Comparison of ENCODE assay signal across 8 cellular contexts in the genomic region with DNA sequence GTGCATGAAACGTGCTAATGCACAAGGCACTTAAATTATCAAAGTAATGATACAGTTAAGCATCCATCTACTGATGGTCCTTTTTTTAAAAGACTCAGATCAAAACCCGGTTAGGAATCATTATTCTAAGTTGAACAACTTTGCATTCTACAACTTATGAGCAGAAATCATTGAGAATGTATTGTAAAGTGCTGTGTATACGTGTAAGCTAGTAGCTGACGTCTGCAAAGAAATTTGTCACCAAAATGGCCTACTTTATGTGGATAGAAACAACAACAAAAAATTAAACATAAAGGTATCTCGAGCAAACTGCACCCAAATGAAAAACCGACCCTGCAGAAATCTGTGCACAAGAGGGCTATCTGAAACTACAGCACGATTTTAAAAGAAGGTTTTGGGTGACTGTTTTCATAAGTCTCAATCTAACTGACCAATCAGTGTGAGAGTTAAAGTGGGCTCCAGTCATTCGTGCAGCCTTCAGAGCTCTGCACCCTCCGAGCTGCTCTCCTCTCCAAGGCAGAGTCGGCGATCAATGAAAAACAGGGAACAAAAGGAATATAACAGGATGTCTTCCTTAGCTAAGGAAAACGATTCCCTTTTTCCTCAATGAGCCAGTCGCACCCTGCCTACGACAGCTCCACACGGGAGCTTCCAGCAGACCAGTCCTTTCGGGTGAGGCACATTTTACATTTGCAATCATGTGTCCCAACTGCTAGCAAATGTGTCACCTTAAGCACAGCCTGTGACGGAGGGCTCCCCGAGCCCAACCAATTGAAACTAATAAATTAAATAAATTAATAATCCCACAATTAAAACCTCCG.
DNase-seq lines count a peak whose midpoint lies in the region; ATAC-seq and TF ChIP-seq lines count a peak whose summit lies in the region.

No MANE protein-coding gene starts in this region.

- peaks cover 5% of the 10 kb centered on the region; the same call in 1 of the 2 replicates for H3K4me1 ChIP-seq in BE2C
- H3K4me1 ChIP-seq in HUES64 (ENCODE audit: insufficient read depth, low read length): peaks cover 63% of the 10 kb centered on the region
- peaks cover 31% of the 10 kb centered on the region for H3K4me1 ChIP-seq in effector memory CD4-positive, alpha-beta T cell (ENCODE audit: control insufficient read depth, insufficient read depth, low read length, poor library complexity, severe bottlenecking)
- peaks cover 40% of the 10 kb centered on the region for H3K4me1 ChIP-seq in lower lobe of right lung
- H3K4me1 ChIP-seq in stomach: peaks cover 16 to 58% (median 36%) of the 10 kb centered on the region in 4 donors

- ATAC-seq in GM18517 (IDR thresholded peaks at IDR 0.05; ENCODE audit: unreplicated experiment) (peak; percentile 35), lower lobe of right lung (peak; percentile 57 to 72), GM19035 (IDR thresholded peaks at IDR 0.05; ENCODE audit: unreplicated experiment) (no peak)

- TF ChIP-seq EP300 in stomach (IDR thresholded peaks at IDR 0.05): no peak

- WGBS in HUES64: 9% methylated on average over 19 of the region's 19 CpGs
- 0 to 2% (median 1%) methylated on average over 19 of the region's 19 CpGs for WGBS in stomach, 5 donors

- H3K9ac ChIP-seq in HUES64 (ENCODE audit: low read depth, low read length): peak overlapping the region; percentile 83

- no peaks in the 10 kb centered on the region for H3K9me3 ChIP-seq in BE2C
- no peaks in the 10 kb centered on the region for H3K9me3 ChIP-seq in HUES64 (ENCODE audit: insufficient read depth, low read depth, low read length)
- no peaks in the 10 kb centered on the region for H3K9me3 ChIP-seq in effector memory CD4-positive, alpha-beta T cell (ENCODE audit: control insufficient read depth, low read length)
- H3K9me3 ChIP-seq in lower lobe of right lung: no peaks in the 10 kb centered on the region
- no peaks in the 10 kb centered on the region for H3K9me3 ChIP-seq in stomach

- TF ChIP-seq POLR2A in stomach (IDR thresholded peaks at IDR 0.05): peak in 1 of 4 donors; percentile 14

- no peak for TF ChIP-seq CTCF in BE2C (IDR thresholded peaks at IDR 0.05; ENCODE audit: low read depth, low read length)
- TF ChIP-seq CTCF in lower lobe of right lung (IDR thresholded peaks at IDR 0.05): no peak
- TF ChIP-seq CTCF in stomach (IDR thresholded peaks at IDR 0.05): no peak

- intact Hi-C loops in lower lobe of right lung (cut with DNase I): no loop called here
- intact Hi-C loops in stomach (cut with DNase I; ENCODE audit: low total_unique reads): no loop called here

- H3K4me3 ChIP-seq in BE2C (ENCODE audit: low read depth, low read length) (peak overlapping the region; percentile 71), HUES64 (ENCODE audit: low read length) (peak overlapping the region; percentile 89), lower lobe of right lung (peak overlapping the region; percentile 74), stomach (peak overlapping the region; percentile 65 to 79 (median 73))
- peak overlapping the region; percentile 85 for H3K4me3 ChIP-seq in effector memory CD4-positive, alpha-beta T cell (ENCODE audit: insufficient read depth, low read depth, low read length, poor library complexity, severe bottlenecking)

- H3K36me3 ChIP-seq in BE2C: no peaks in the 10 kb centered on the region
- H3K36me3 ChIP-seq in HUES64 (ENCODE audit: insufficient read depth, low read length): no peaks in the 10 kb centered on the region
- no peaks in the 10 kb centered on the region for H3K36me3 ChIP-seq in effector memory CD4-positive, alpha-beta T cell (ENCODE audit: control insufficient read depth, insufficient read depth, low read length)
- no peaks in the 10 kb centered on the region for H3K36me3 ChIP-seq in lower lobe of right lung
- H3K36me3 ChIP-seq in stomach: no peaks in the 10 kb centered on the region

- H3K27me3 ChIP-seq in BE2C (no peaks in the 10 kb centered on the region), HUES64 (ENCODE audit: insufficient read depth, low read length) (peaks cover 5% of the 10 kb centered on the region; the same call in 1 of the 2 replicates), lower lobe of right lung (ENCODE audit: low read depth) (no peaks in the 10 kb centered on the region), stomach (no peaks in the 10 kb centered on the region)
- H3K27me3 ChIP-seq in effector memory CD4-positive, alpha-beta T cell (replicated peaks; ENCODE audit: control insufficient read depth, insufficient read depth, low read length, poor library complexity, severe bottlenecking): no peaks in the 10 kb centered on the region

- H3K27ac ChIP-seq in HUES64 (ENCODE audit: low read depth, low read length) (peak overlapping the region; percentile 97; the same call in 1 of the 2 replicates), lower lobe of right lung (peak overlapping the region; percentile 79), stomach (peak overlapping the region; percentile 65 to 92 (median 87))
- peak overlapping the region; percentile 78 for H3K27ac ChIP-seq in effector memory CD4-positive, alpha-beta T cell (ENCODE audit: insufficient read depth, low read length, poor library complexity, severe bottlenecking)

- DNase-seq in BE2C (peak; percentile 35), T-helper 9 cell (peak; percentile 13), lower lobe of right lung (no peak), stomach (peak; percentile 45)
- DNase-seq in effector memory CD4-positive, alpha-beta T cell: peak in 1 of 3 donors; percentile 20
